In genomic region chr17:44503080-44503842, GRCh38 we compare ENCODE assay signal across 1 cellular context.
A peak's percentile ranks its signal among the peaks of the same experiment; 100 is the strongest.
TF ChIP-seq lines count a peak whose summit lies in the region.

Gene GPATCH8 (minus strand): TSS chr17:44503406. CDS start chr17:44503370, 36 bp downstream.

TF ChIP-seq in GM12878, 131 proteins besides CTCF, POLR2A, EP300 and RAD21 (continued from another document):
- TF ChIP-seq E4F1 (IDR thresholded peaks at IDR 0.05; ENCODE audit: borderline replicate concordance, partially characterized antibody), result peak; percentile 74
- TF ChIP-seq ZNF687 (IDR thresholded peaks at IDR 0.05), result peak; percentile 98
- no peak for TF ChIP-seq USF2 (IDR thresholded peaks at IDR 0.05; ENCODE audit: borderline replicate concordance, low read depth, low read length)
- peak; percentile 50; the same call in 1 of the 2 replicates for TF ChIP-seq ESRRA (IDR thresholded peaks at IDR 0.05; ENCODE audit: low read length)
- TF ChIP-seq CHD2 (IDR thresholded peaks at IDR 0.05; ENCODE audit: borderline replicate concordance, low read depth, low read length), result no peak; the same call in 1 of the 2 replicates
- TF ChIP-seq TCF12 (IDR thresholded peaks at IDR 0.05; ENCODE audit: low read depth, low read length), result 0 out of 2 replicates have a peak, but pooled peaks have one; percentile 12
- no peak for TF ChIP-seq BCL11A (IDR thresholded peaks at IDR 0.05; ENCODE audit: low read depth, low read length)
- peak in 1 of 2 experiments; percentile 92; a peak in 2 of 3 replicates for TF ChIP-seq EGR1 (IDR thresholded peaks at IDR 0.05; ENCODE audit: borderline replicate concordance in 1 of 2, low read depth in 2 of 2, low read length in 2 of 2)
- peak in 1 of 2 experiments; percentile 15; a peak in 3 of 4 replicates for TF ChIP-seq IKZF2 (IDR thresholded peaks at IDR 0.05)
- peak; percentile 17 to 61; a peak in 2 of 4 replicates for TF ChIP-seq BHLHE40 (IDR thresholded peaks at IDR 0.05; ENCODE audit: borderline replicate concordance in 1 of 2, low read depth in 2 of 2, low read length in 1 of 2)
- TF ChIP-seq SMAD5 (IDR thresholded peaks at IDR 0.05; ENCODE audit: low read depth), result peak; percentile 93
- peak; percentile 85 for TF ChIP-seq NR2C2 (IDR thresholded peaks at IDR 0.05; ENCODE audit: borderline replicate concordance, control insufficient read depth, insufficient read length, low read depth)
- TF ChIP-seq LARP7 (IDR thresholded peaks at IDR 0.05), result peak; percentile 87
- TF ChIP-seq YY1 (IDR thresholded peaks at IDR 0.05; ENCODE audit: low read depth, low read length), result peak; percentile 95
- peak; percentile 47; the same call in 1 of the 2 replicates for TF ChIP-seq PKNOX1 (IDR thresholded peaks at IDR 0.05)
- TF ChIP-seq SIN3A (IDR thresholded peaks at IDR 0.05; ENCODE audit: low read depth, low read length), result 0 out of 2 replicates have a peak, but pooled peaks have one; percentile 30
- TF ChIP-seq SPI1 (IDR thresholded peaks at IDR 0.05; ENCODE audit: borderline replicate concordance, insufficient read depth, low read depth, low read length), result no peak
- peak; percentile 91 for TF ChIP-seq ZBTB40 (IDR thresholded peaks at IDR 0.05; ENCODE audit: borderline replicate concordance)
- TF ChIP-seq NBN (IDR thresholded peaks at IDR 0.05), result peak; percentile 56
